1 cellular context compared by ENCODE assay signal in the genomic region with DNA sequence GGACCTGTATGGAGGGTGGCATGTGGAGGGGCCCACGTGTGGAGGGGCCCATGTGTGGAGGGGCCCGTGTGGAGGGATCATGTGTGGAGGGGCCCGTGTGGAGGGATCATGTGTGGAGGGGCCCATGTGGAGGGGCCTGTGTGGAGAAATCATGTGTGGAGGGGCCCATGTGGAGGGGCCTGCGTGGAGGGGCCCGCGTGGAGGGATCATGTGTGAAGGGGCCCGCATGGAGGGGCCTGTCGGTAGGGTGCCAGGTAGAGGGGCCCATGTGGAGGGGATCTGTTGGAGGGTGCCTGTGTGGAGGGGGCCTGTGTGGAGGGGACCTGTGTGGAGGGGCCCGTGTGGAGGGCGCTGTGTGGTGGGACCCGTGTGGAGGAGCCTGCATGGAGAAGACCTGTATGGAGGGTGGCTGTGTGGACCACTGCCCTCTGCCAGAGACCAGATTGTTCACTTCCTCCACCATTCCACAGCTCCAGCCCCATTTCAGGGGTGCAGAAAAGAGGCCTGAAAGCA.
TF ChIP-seq lines count a peak whose summit lies in the region.

No MANE protein-coding gene starts in this region.

TF ChIP-seq in K562, 482 proteins besides CTCF, POLR2A, EP300 and RAD21:
- TF ChIP-seq ETV1 (tag; conservative IDR thresholded peaks at IDR 0.05; ENCODE audit: low read depth) = no peak
